Comparison of ENCODE assay signal across 16 cellular contexts in the genomic region with DNA sequence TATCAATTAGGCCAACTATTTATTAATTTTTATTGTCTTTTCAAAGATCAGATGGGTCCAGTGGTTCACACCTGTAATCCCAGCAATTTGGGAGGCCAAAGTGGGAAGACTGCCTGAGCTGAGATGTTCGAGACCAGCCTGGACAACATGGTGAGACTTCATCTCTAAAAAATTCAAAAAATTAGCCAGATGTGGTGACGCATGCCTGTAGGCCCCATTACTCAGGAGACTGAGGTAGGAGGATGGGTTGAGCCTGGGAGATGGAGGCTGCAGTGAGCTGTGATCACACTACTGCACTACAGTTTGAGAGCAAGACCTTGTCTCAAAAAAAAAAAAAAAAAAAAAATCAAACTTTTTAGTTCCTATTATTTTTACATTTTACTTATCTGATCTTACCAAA. TPM values are rescaled to one million over a fixed set of nuclear protein-coding genes. Genes with fewer than 3 reads are reported as not detected.
"Had no signal": no experiment of that assay in that cellular context is flagged by ENCODE, and none has a peak within 500 bp of the region (broad histone marks: within the 10 kb centered on the region; RNA-seq: fewer than 3 reads in every experiment).

No MANE protein-coding gene starts in this region.

- H3K9me3 Mint-ChIP-seq: endodermal cell; naive thymus-derived CD4-positive, alpha-beta T cell; nephron progenitor cell; type B pancreatic cell had no signal

- H3K27ac ChIP-seq: colonic mucosa, skin epidermis, stomach had no signal

- H3K4me3 Mint-ChIP-seq: endodermal cell; naive thymus-derived CD4-positive, alpha-beta T cell; nephron progenitor cell; type B pancreatic cell had no signal

- H3K27me3 ChIP-seq: colonic mucosa, heart right ventricle, stomach had no signal

- H3K9me3 ChIP-seq: colonic mucosa, heart right ventricle, stomach had no signal

- H3K4me1 ChIP-seq: colonic mucosa had no signal

- H3K27me3 Mint-ChIP-seq: naive thymus-derived CD4-positive, alpha-beta T cell; type B pancreatic cell had no signal

- H3K4me3 ChIP-seq: colonic mucosa, heart right ventricle, skin epidermis, stomach had no signal

- ATAC-seq: heart right ventricle; naive thymus-derived CD4-positive, alpha-beta T cell; sciatic nerve had no signal

- DNase-seq: colonic mucosa; effector CD4-positive, alpha-beta T cell; endodermal cell; erythroblast; heart right ventricle; hypothalamus; kidney glomerular epithelial cell; mammary epithelial cell; naive thymus-derived CD4-positive, alpha-beta T cell; nephron progenitor cell; stimulated activated naive CD4-positive, alpha-beta T cell; stomach; substantia nigra had no signal

- H3K27ac Mint-ChIP-seq: endodermal cell; naive thymus-derived CD4-positive, alpha-beta T cell; nephron progenitor cell; type B pancreatic cell had no signal

- H3K4me1 Mint-ChIP-seq: endodermal cell, nephron progenitor cell had no signal

RNA-seq across cellular contexts. Expression of a gene that starts 27.1 kb away (rescaled TPM):
- polyA plus RNA-seq: naive thymus-derived CD4-positive, alpha-beta T cell had no signal
